Comparison of ENCODE assay signal across 1 cellular context in the genomic region with DNA sequence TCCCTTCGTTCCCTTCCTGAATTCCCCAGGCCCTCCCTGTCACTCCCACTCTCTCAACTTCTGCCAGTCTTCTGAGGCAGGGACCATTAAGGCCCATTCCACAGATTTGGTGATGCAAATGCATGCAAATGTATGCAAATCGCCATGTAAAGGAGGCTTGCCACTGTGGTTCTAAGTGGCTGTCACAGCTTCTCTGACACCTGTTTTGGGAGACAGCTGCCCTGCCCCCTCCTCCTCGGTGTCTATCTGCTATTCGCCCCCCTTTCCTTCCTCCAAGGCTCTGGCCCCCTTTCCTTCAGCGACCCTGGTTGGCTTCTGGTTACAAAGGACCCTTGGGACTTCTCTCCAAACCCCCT.
A peak's percentile ranks its signal among the peaks of the same experiment; 100 is the strongest.
TF ChIP-seq lines count a peak whose summit lies in the region.

No MANE protein-coding gene starts in this region.

TF ChIP-seq in GM12878, 131 proteins besides CTCF, POLR2A, EP300 and RAD21:
- TF ChIP-seq ZNF24 (IDR thresholded peaks at IDR 0.05) (no peak), FOXK2 (IDR thresholded peaks at IDR 0.05) (no peak), POU2F2 (IDR thresholded peaks at IDR 0.05; ENCODE audit: borderline replicate concordance, low read depth, low read length) (peak; percentile 96; the same call in 2 of the 3 replicates)
